In the genomic region with DNA sequence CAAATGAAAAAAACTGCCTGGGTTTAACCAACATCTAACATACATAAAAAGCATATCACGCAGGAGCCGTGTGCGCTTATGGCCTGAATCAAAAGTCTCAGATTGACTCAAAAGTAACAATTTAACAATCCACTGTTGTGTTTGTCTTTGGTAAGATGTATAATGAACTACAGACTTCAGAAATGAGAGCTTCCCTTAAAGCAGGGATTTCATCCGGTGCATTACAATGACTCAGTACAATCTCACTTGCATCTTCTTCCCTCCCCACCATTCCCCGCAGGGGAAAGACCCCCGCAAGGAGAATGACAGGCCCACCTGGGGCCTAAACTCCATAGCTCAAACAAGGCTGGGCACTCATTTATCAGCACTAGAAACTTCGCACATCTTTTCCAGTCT, we compare ENCODE assay signal across 9 cellular contexts. TPM values are rescaled to one million over a fixed set of nuclear protein-coding genes. Genes with fewer than 3 reads are reported as not detected.
DNase-seq lines count a peak whose midpoint lies in the region; ATAC-seq and FAIRE-seq lines count a peak whose summit lies in the region.
"Had no signal": no experiment of that assay in that cellular context is flagged by ENCODE, and none has a peak within 500 bp of the region (broad histone marks: within the 10 kb centered on the region; RNA-seq: fewer than 3 reads in every experiment).

No MANE protein-coding gene starts in this region.

- H3K4me2 ChIP-seq in skeletal muscle satellite cell (ENCODE audit: low read length): peak overlapping the region; percentile 83

- FAIRE-seq in GM19239 (lab: Jason Lieb, UNC) (peak; percentile 87), frontal cortex (lab: Jason Lieb, UNC) (no peak)
- FAIRE-seq: TTC549 had no signal

- peak in 2 of 3 donors; percentile 10 to 52 for DNase-seq in CD4-positive, CD25-positive, alpha-beta regulatory T cell
- peak; percentile 26 for DNase-seq in GM19239 (ENCODE audit: insufficient read length, low spot score)
- peak; percentile 19 for DNase-seq in activated CD4-positive, alpha-beta memory T cell treated with anti-CD3 and anti-CD28 coated beads, Interleukin-2, amount 10 ng/mL, durations not matched to agents 7 days and 5 days
- DNase-seq in frontal cortex (ENCODE audit: low spot score in 2 of 2): peak; percentile 16 to 26
- DNase-seq in HuH-7.5 (ENCODE audit: low spot score): no peak
- no peak for DNase-seq in NCI-H524 treated with DMSO at 0.1 percent for 48 hours (lab: John Stamatoyannopoulos, UW)

- ATAC-seq in CD4-positive, CD25-positive, alpha-beta regulatory T cell (ENCODE audit: low read depth in 2 of 2): no peak
- peak; percentile 57 for ATAC-seq in HG03378 (IDR thresholded peaks at IDR 0.05; ENCODE audit: unreplicated experiment)

- H3K27me3 Mint-ChIP-seq in CD4-positive, CD25-positive, alpha-beta regulatory T cell: no peaks in the 10 kb centered on the region
- no peaks in the 10 kb centered on the region for H3K27me3 Mint-ChIP-seq in activated CD4-positive, alpha-beta memory T cell treated with anti-CD3 and anti-CD28 coated beads, Interleukin-2, amount 10 ng/mL, durations not matched to agents 7 days and 5 days

- POLR2A ChIA-PET in activated CD4-positive, alpha-beta memory T cell treated with anti-CD3 and anti-CD28 coated beads, Interleukin-2, amount 10 ng/mL, durations not matched to agents 7 days and 5 days (lab: Charles Lee): interaction anchor here (0.9 to 1.1 kb wide), 4 partner anchors 89 to 147 kb away, joined by 4 to 13 read pairs (median 6); a partner anchor contains a TSS

- no peaks in the 10 kb centered on the region for H3K27me3 ChIP-seq in CD4-positive, CD25-positive, alpha-beta regulatory T cell (ENCODE audit: control insufficient read depth, insufficient read depth, low read length)
- no peaks in the 10 kb centered on the region for H3K27me3 ChIP-seq in skeletal muscle satellite cell (ENCODE audit: control insufficient read depth, insufficient read depth, low read length)

- peaks cover 41% of the 10 kb centered on the region for H3K4me1 ChIP-seq in CD4-positive, CD25-positive, alpha-beta regulatory T cell (ENCODE audit: control insufficient read depth, insufficient read depth, low read length, poor library complexity, severe bottlenecking)
- H3K4me1 ChIP-seq in skeletal muscle satellite cell (ENCODE audit: control insufficient read depth, insufficient read depth, low read length): peaks cover 17% of the 10 kb centered on the region

- peak overlapping the region; percentile 96 for H3K9ac ChIP-seq in skeletal muscle satellite cell (ENCODE audit: low read depth, low read length)

- peaks cover 8% of the 10 kb centered on the region for H3K36me3 Mint-ChIP-seq in CD4-positive, CD25-positive, alpha-beta regulatory T cell
- peaks cover 25% of the 10 kb centered on the region for H3K36me3 Mint-ChIP-seq in activated CD4-positive, alpha-beta memory T cell treated with anti-CD3 and anti-CD28 coated beads, Interleukin-2, amount 10 ng/mL, durations not matched to agents 7 days and 5 days (ENCODE audit: low read depth)

- H3K9me3 Mint-ChIP-seq in CD4-positive, CD25-positive, alpha-beta regulatory T cell: peaks cover 0 to 2% (median 0%) of the 10 kb centered on the region in 7 donors
- H3K9me3 Mint-ChIP-seq in activated CD4-positive, alpha-beta memory T cell treated with anti-CD3 and anti-CD28 coated beads, Interleukin-2, amount 10 ng/mL, durations not matched to agents 7 days and 5 days: no peaks in the 10 kb centered on the region

- no peaks in the 10 kb centered on the region for H3K9me3 ChIP-seq in CD4-positive, CD25-positive, alpha-beta regulatory T cell (ENCODE audit: control insufficient read depth in 2 of 2, low read length in 2 of 2)
- no peaks in the 10 kb centered on the region for H3K9me3 ChIP-seq in skeletal muscle satellite cell (replicated peaks; ENCODE audit: low read length)

- CTCF ChIA-PET in activated CD4-positive, alpha-beta memory T cell treated with anti-CD3 and anti-CD28 coated beads, Interleukin-2, amount 10 ng/mL, durations not matched to agents 7 days and 5 days (lab: Charles Lee): interaction anchor here (0.8 to 0.9 kb wide), 3 partner anchors 9 to 147 kb away, joined by 3 read pairs; no protein-coding TSS in a partner anchor

- H3K4me3 Mint-ChIP-seq in CD4-positive, CD25-positive, alpha-beta regulatory T cell: peak overlapping the region; percentile 93 to 96 (median 94)
- H3K4me3 Mint-ChIP-seq in activated CD4-positive, alpha-beta memory T cell treated with anti-CD3 and anti-CD28 coated beads, Interleukin-2, amount 10 ng/mL, durations not matched to agents 7 days and 5 days: peak overlapping the region; percentile 84

- H3K36me3 ChIP-seq in CD4-positive, CD25-positive, alpha-beta regulatory T cell (ENCODE audit: control insufficient read depth, insufficient read depth, low read length): no peaks in the 10 kb centered on the region
- peaks cover 3% of the 10 kb centered on the region for H3K36me3 ChIP-seq in skeletal muscle satellite cell (ENCODE audit: insufficient read depth, low read length)

- peaks cover 28 to 57% (median 37%) of the 10 kb centered on the region in 4 donors for H3K4me1 Mint-ChIP-seq in CD4-positive, CD25-positive, alpha-beta regulatory T cell
- H3K4me1 Mint-ChIP-seq in activated CD4-positive, alpha-beta memory T cell treated with anti-CD3 and anti-CD28 coated beads, Interleukin-2, amount 10 ng/mL, durations not matched to agents 7 days and 5 days: peaks cover 33% of the 10 kb centered on the region

- H3K27ac Mint-ChIP-seq in CD4-positive, CD25-positive, alpha-beta regulatory T cell: peak overlapping the region; percentile 91 to 97 (median 96)
- peak overlapping the region; percentile 90 for H3K27ac Mint-ChIP-seq in activated CD4-positive, alpha-beta memory T cell treated with anti-CD3 and anti-CD28 coated beads, Interleukin-2, amount 10 ng/mL, durations not matched to agents 7 days and 5 days

- peak overlapping the region; percentile 79 for H3K4me3 ChIP-seq in CD4-positive, CD25-positive, alpha-beta regulatory T cell (ENCODE audit: low read depth, low read length)
- peak overlapping the region; percentile 93 for H3K4me3 ChIP-seq in skeletal muscle satellite cell (ENCODE audit: low read length)

- peak overlapping the region; percentile 91 for H3K27ac ChIP-seq in CD4-positive, CD25-positive, alpha-beta regulatory T cell (ENCODE audit: insufficient read depth, low read length, poor library complexity, severe bottlenecking)

RNA-seq across cellular contexts. Expression of a gene that starts 1.4 kb away (rescaled TPM):
- 63.6 TPM for total RNA-seq in CD4-positive, CD25-positive, alpha-beta regulatory T cell
- 10 to 100 TPM; 68.6 to 84.8 (median 75.4) TPM for polyA plus RNA-seq in CD4-positive, CD25-positive, alpha-beta regulatory T cell
- 10 to 100 TPM; 44.8 to 45.1 TPM for total RNA-seq in activated CD4-positive, alpha-beta memory T cell treated with anti-CD3 and anti-CD28 coated beads, Interleukin-2, amount 10 ng/mL, durations not matched to agents 7 days and 5 days
- total RNA-seq in frontal cortex: 144 TPM
- 58.8 and 65.4 TPM in 2 replicates for total RNA-seq in skeletal muscle satellite cell (2012; rRNA removed)

Comparison
In these comparisons a context has a peak if more than half of its experiments do, and no peak if none do; other contexts are left out.
1. DNase-seq: peak in CD4-positive, CD25-positive, alpha-beta regulatory T cell (2 of 3), GM19239 (single experiment), activated CD4-positive, alpha-beta memory T cell treated with anti-CD3 and anti-CD28 coated beads, Interleukin-2, amount 10 ng/mL, durations not matched to agents 7 days and 5 days (single experiment) and frontal cortex (2 of 2); none in HuH-7.5 (single experiment) and NCI-H524 treated with DMSO at 0.1 percent for 48 hours (single experiment).